In the genomic region with DNA sequence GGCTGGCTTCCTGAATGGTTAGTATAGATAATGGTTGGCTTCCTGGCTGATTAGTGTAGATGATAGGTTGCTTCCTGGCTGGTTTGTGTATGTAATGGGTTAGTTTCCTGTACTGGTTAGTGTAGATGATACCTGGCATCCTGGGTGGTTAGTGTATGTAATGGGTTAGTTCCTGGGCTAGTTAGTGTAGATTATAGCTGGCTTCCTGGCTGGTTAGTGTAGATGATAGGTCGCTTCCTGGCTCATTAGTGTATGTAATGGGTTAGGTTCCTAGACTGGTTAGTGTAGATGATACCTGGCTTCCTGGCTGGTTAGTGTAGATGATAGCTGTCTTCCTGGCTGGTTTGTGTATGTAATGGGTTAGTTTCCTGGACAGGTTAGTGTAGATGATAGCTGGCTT, we compare ENCODE assay signal across 22 cellular contexts.
DNase-seq lines count a peak whose midpoint lies in the region; ATAC-seq, FAIRE-seq and TF ChIP-seq lines count a peak whose summit lies in the region.
"Had no signal": no experiment of that assay in that cellular context is flagged by ENCODE, and none has a peak within 500 bp of the region (broad histone marks: within the 10 kb centered on the region; RNA-seq: fewer than 3 reads in every experiment).

No MANE protein-coding gene starts in this region.

- H3K4me2 ChIP-seq in HepG2 (ENCODE audit: low read depth, low read length): no peak overlapping the region
- H3K4me2 ChIP-seq: BLaER1 had no signal

- H2AFZ ChIP-seq in HepG2 (ENCODE audit: low read length): no peak overlapping the region

- no peak for TF ChIP-seq RAD21 in HepG2 (CRISPR knock-in tag; IDR thresholded peaks at IDR 0.05)

- no peak for TF ChIP-seq EP300 in HepG2 (IDR thresholded peaks at IDR 0.05; ENCODE audit: low read depth in 2 of 2, low read length in 2 of 2)
- TF ChIP-seq EP300 in HepG2 (CRISPR knock-in tag; IDR thresholded peaks at IDR 0.05; ENCODE audit: borderline replicate concordance): no peak

- H3K4me3 ChIP-seq in HepG2 (replicated peaks in 1 of 3; ENCODE audit: insufficient read depth in 1 of 3, low read depth in 2 of 3, low read length in 3 of 3) (no peak overlapping the region), right lobe of liver (no peak overlapping the region), bronchial epithelial cell (ENCODE audit: low read depth, low read length) (no peak overlapping the region)
- H3K4me3 ChIP-seq: BLaER1, HAP-1 had no signal

- intact Hi-C loops in HepG2 (cut with micrococcal nuclease; ENCODE audit: unreplicated experiment): no loop called here
- intact Hi-C loops in right lobe of liver (cut with DNase I): no loop called here

- TF ChIP-seq CTCF in HepG2 (CRISPR knock-in tag; IDR thresholded peaks at IDR 0.05) (no peak), right lobe of liver (IDR thresholded peaks at IDR 0.05) (no peak), bronchial epithelial cell (IDR thresholded peaks at IDR 0.05; ENCODE audit: insufficient read depth, low read length, severe bottlenecking) (no peak)

- DNase-seq in HepG2 (ENCODE audit: low spot score) (no peak), right lobe of liver (no peak), HTR-8/SVneo (ENCODE audit: insufficient read length, low spot score) (no peak), bronchial epithelial cell (ENCODE audit: low read depth) (no peak), CD1c-positive myeloid dendritic cell (ENCODE audit: extremely low spot score) (no peak), DMS53 (lab: John Stamatoyannopoulos, UW) (no peak)
- DNase-seq: CD4-positive, alpha-beta T cell; CD8-positive, alpha-beta memory T cell; DMS 273 treated with DMSO at 0.1 percent for 48 hours; DMS79 treated with DMSO at 0.1 percent for 48 hours; GF-D8; GOT3; HFFc6 had no signal

- H3K79me2 ChIP-seq in HepG2 (ENCODE audit: insufficient read depth, low read length): no peaks in the 10 kb centered on the region

- no peaks in the 10 kb centered on the region for H4K20me1 ChIP-seq in HepG2 (ENCODE audit: insufficient read depth, low read length)

- 10% methylated on average over 1 of the region's 1 CpG for WGBS in HepG2 (ENCODE audit: low lambda C conversion rate)
- WGBS in right lobe of liver (ENCODE audit: insufficient coverage, low coverage, low lambda C conversion rate, missing lambda C conversion rate): 33% methylated on average over 1 of the region's 1 CpG

- CTCF ChIA-PET in HepG2 (lab: Yijun Ruan, JAX; ENCODE audit: low intra/inter-chr PET ratio, low total read pairs): no interaction called here

- H3K4me1 ChIP-seq in HepG2 (ENCODE audit: insufficient read depth, low read length): no peaks in the 10 kb centered on the region
- no peaks in the 10 kb centered on the region for H3K4me1 ChIP-seq in right lobe of liver
- H3K4me1 ChIP-seq: HAP-1 had no signal

- H3K36me3 ChIP-seq in HepG2 (replicated peaks in 1 of 2; ENCODE audit: control insufficient read depth in 1 of 2, insufficient read depth in 2 of 2, low read length in 2 of 2): no peaks in the 10 kb centered on the region
- H3K36me3 ChIP-seq in right lobe of liver: no peaks in the 10 kb centered on the region
- no peaks in the 10 kb centered on the region for H3K36me3 ChIP-seq in bronchial epithelial cell (ENCODE audit: control insufficient read depth, insufficient read depth, low read length)
- H3K36me3 ChIP-seq: BLaER1, HAP-1 had no signal

- no TSS peak for BruUV-seq in HepG2 (replicated peaks; lab: Mats Ljungman, UMichigan)

- peaks cover 21 to 88% of the 10 kb centered on the region in 2 experiments for H3K27me3 ChIP-seq in HepG2 (ENCODE audit: control insufficient read depth in 1 of 2, insufficient read depth in 2 of 2, low read length in 2 of 2)
- no peaks in the 10 kb centered on the region for H3K27me3 ChIP-seq in right lobe of liver
- H3K27me3 ChIP-seq in bronchial epithelial cell (ENCODE audit: control insufficient read depth, insufficient read depth, low read length): no peaks in the 10 kb centered on the region

- peaks cover 6% of the 10 kb centered on the region; the same call in 1 of the 2 replicates for H3K9me3 ChIP-seq in HepG2 (ENCODE audit: low read length)
- H3K9me3 ChIP-seq in right lobe of liver: no peaks in the 10 kb centered on the region
- H3K9me3 ChIP-seq: BLaER1, HAP-1 had no signal

- H3K27ac ChIP-seq in HepG2 (ENCODE audit: extremely low read length, insufficient read depth, low read length) (no peak overlapping the region), right lobe of liver (no peak overlapping the region)
- H3K27ac ChIP-seq: 22Rv1, BLaER1, C4-2B had no signal

- ATAC-seq in HepG2 (no peak), right lobe of liver (no peak)

- POLR2A ChIA-PET in HepG2 (lab: Yijun Ruan, JAX): no interaction called here

- H3K9ac ChIP-seq in HepG2 (ENCODE audit: insufficient read depth, low read depth, low read length): no peak overlapping the region
- H3K9ac ChIP-seq: BLaER1 had no signal

- in situ Hi-C loops in HepG2 (cut with HindIII; ENCODE audit: extremely low pct_ligation_motif_present, low pct_unique_long_range_greater_than_20kb): no loop called here

- TF ChIP-seq POLR2A in HepG2 (IDR thresholded peaks at IDR 0.05; ENCODE audit: insufficient read depth in 1 of 2, low read depth in 2 of 2, low read length in 2 of 2) (no peak), right lobe of liver (IDR thresholded peaks at IDR 0.05) (no peak)

- FAIRE-seq in HepG2 (lab: Jason Lieb, UNC) (peak; percentile 52), HTR-8/SVneo (lab: Jason Lieb, UNC) (peak; percentile 93), bronchial epithelial cell (lab: Jason Lieb, UNC) (peak; percentile 66)
- FAIRE-seq: A204.1, D721Med, GM12891, GM18507, H54 had no signal

TF ChIP-seq in HepG2, 621 proteins besides CTCF, POLR2A, EP300 and RAD21 (continues in another document):
- TF ChIP-seq SOX6 (IDR thresholded peaks at IDR 0.05): no peak
- TF ChIP-seq SOX6 (CRISPR knock-in tag; IDR thresholded peaks at IDR 0.05): no peak
- TF ChIP-seq, protein P1, sequence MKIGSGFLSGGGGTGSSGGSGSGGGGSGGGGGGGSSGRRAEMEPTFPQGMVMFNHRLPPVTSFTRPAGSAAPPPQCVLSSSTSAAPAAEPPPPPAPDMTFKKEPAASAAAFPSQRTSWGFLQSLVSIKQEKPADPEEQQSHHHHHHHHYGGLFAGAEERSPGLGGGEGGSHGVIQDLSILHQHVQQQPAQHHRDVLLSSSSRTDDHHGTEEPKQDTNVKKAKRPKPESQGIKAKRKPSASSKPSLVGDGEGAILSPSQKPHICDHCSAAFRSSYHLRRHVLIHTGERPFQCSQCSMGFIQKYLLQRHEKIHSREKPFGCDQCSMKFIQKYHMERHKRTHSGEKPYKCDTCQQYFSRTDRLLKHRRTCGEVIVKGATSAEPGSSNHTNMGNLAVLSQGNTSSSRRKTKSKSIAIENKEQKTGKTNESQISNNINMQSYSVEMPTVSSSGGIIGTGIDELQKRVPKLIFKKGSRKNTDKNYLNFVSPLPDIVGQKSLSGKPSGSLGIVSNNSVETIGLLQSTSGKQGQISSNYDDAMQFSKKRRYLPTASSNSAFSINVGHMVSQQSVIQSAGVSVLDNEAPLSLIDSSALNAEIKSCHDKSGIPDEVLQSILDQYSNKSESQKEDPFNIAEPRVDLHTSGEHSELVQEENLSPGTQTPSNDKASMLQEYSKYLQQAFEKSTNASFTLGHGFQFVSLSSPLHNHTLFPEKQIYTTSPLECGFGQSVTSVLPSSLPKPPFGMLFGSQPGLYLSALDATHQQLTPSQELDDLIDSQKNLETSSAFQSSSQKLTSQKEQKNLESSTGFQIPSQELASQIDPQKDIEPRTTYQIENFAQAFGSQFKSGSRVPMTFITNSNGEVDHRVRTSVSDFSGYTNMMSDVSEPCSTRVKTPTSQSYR (CRISPR knock-in tag; IDR thresholded peaks at IDR 0.05; ENCODE audit: borderline replicate concordance): no peak
- no peak for TF ChIP-seq CBFB (CRISPR knock-in tag; IDR thresholded peaks at IDR 0.05)
- TF ChIP-seq HNF4A (CRISPR knock-in tag; IDR thresholded peaks at IDR 0.05): no peak
- no peak for TF ChIP-seq MXI1 (IDR thresholded peaks at IDR 0.05; ENCODE audit: borderline replicate concordance, low read depth, low read length)
- TF ChIP-seq MEIS1 (CRISPR knock-in tag; IDR thresholded peaks at IDR 0.05; ENCODE audit: borderline replicate concordance): no peak
- no peak for TF ChIP-seq HOXD1 (CRISPR knock-in tag; IDR thresholded peaks at IDR 0.05)
- no peak for TF ChIP-seq HDAC6 (IDR thresholded peaks at IDR 0.05; ENCODE audit: low read depth, low read length)
- TF ChIP-seq RFX5 (IDR thresholded peaks at IDR 0.05; ENCODE audit: low read depth, low read length): no peak
